ENCODE assay signal across 25 cellular contexts in the genomic region with DNA sequence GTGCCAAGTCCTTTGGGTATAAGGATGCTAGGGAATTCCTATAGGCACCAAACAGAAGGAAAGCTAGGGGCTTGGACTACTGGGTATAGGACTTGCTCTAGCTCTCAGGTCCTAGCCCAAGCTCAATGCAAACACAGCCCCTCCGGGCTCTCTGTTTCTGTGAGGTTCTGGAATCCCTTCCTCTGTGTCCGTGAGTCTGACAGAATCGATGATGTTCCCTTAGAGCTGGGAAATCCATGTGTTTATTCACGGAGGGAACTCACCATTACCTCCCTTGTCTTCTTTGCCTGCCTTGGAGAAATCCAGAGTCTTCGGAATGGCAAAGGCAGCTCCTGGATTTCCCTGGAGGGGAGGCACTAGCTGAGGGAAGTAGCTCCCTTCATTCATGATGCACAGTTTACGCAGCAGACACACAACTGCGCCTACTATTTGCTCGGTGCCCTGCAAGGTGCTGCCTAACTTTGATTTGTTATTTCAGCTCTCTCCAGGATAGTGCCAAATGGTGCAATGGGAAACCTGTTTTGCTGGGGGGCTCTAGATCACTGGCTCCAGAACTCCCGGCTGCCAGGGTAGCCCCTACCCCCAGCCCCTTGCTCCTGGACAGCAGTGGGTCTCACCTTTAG. TPM values are rescaled to one million over a fixed set of nuclear protein-coding genes. Genes with fewer than 3 reads are reported as not detected.
DNase-seq lines count a peak whose midpoint lies in the region; ATAC-seq, FAIRE-seq and TF ChIP-seq lines count a peak whose summit lies in the region.
"Had no signal": no experiment of that assay in that cellular context is flagged by ENCODE, and none has a peak within 500 bp of the region (broad histone marks: within the 10 kb centered on the region; RNA-seq: fewer than 3 reads in every experiment).

No MANE protein-coding gene starts in this region.

- H3K9me3 Mint-ChIP-seq in brain (peaks cover 0 to 2% (median 0%) of the 10 kb centered on the region in 5 experiments), neural crest cell (no peaks in the 10 kb centered on the region)
- H3K9me3 Mint-ChIP-seq: CD4-positive, alpha-beta memory T cell; IgD-negative memory B cell had no signal

- peak overlapping the region; percentile 90 for H3K27ac ChIP-seq in layer of hippocampus (ENCODE audit: low read depth, low read length)
- H3K27ac ChIP-seq: KMS-11, Peyer's patch had no signal

- H3K4me1 Mint-ChIP-seq in brain (peaks cover 52% of the 10 kb centered on the region), neural crest cell (peaks cover 32% of the 10 kb centered on the region)

- H3K36me3 Mint-ChIP-seq in brain (no peaks in the 10 kb centered on the region), neural crest cell (ENCODE audit: low read depth) (no peaks in the 10 kb centered on the region)
- H3K36me3 Mint-ChIP-seq: IgD-negative memory B cell had no signal

- H3K27me3 Mint-ChIP-seq in brain (peaks cover 8% of the 10 kb centered on the region), neural crest cell (ENCODE audit: low read depth) (peaks cover 7% of the 10 kb centered on the region)

- ATAC-seq in HG02973 (IDR thresholded peaks at IDR 0.05; ENCODE audit: unreplicated experiment), result no peak
- no peak for ATAC-seq in HG03354 (IDR thresholded peaks at IDR 0.05; ENCODE audit: poor library complexity, severe bottlenecking, unreplicated experiment)
- ATAC-seq: SK-N-SH treated with all-trans-retinoic acid at 6 μM for 48 hours had no signal

- H3K27me3 ChIP-seq in layer of hippocampus (ENCODE audit: control insufficient read depth, insufficient read depth, low read length), result no peaks in the 10 kb centered on the region
- H3K27me3 ChIP-seq: Peyer's patch had no signal

- DNase-seq in neural crest cell (ENCODE audit: low read depth, low spot score) (no peak), urothelium cell line (ENCODE audit: low spot score) (no peak), NCI-H2029 (lab: John Stamatoyannopoulos, UW) (no peak)
- DNase-seq: CD4-positive, alpha-beta memory T cell; DMS 273 treated with DMSO at 0.1 percent for 48 hours; DMS79 treated with DMSO at 0.1 percent for 48 hours; GF-D8; HCEC 1CT; MM.1S; NCI-H2029 treated with DMSO at 0.1 percent for 48 hours; NCI-H2227 treated with DMSO at 0.1 percent for 48 hours; NCI-H69; OCI-M1; Peyer's patch had no signal

- H3K4me3 Mint-ChIP-seq in brain (no peak overlapping the region), neural crest cell (peak overlapping the region; percentile 38)
- H3K4me3 Mint-ChIP-seq: CD4-positive, alpha-beta memory T cell; IgD-negative memory B cell had no signal

- TF ChIP-seq CTCF in brain (conservative IDR thresholded peaks at IDR 0.05), result no peak
- no peak for TF ChIP-seq CTCF in neural crest cell (conservative IDR thresholded peaks at IDR 0.05)

- peak; percentile 30 for FAIRE-seq in urothelium cell line (lab: Jason Lieb, UNC)
- FAIRE-seq: GM12891, H1 had no signal

- H3K27ac Mint-ChIP-seq in brain (peak overlapping the region in 3 of 5 experiments; percentile 66 to 87 (median 69)), neural crest cell (ENCODE audit: unreplicated experiment) (peak overlapping the region; percentile 81)
- H3K27ac Mint-ChIP-seq: CD4-positive, alpha-beta memory T cell; IgD-negative memory B cell had no signal

RNA-seq across cellular contexts. Expression of gene PSMD1, which starts 8.6 kb away (rescaled TPM):
- polyA plus RNA-seq in brain (ENCODE audit: insufficient read depth, low read depth, low replicate concordance), result 71.2 TPM
- 128 and 146 TPM in 2 replicates for total RNA-seq in neural crest cell

RNA-seq across cellular contexts. Expression of gene C2orf72, which starts 10.7 kb away (rescaled TPM):
- 14.1 TPM for polyA plus RNA-seq in brain (ENCODE audit: insufficient read depth, low read depth, low replicate concordance)
- total RNA-seq in neural crest cell, result 3.0 and 3.3 TPM in 2 replicates
- total RNA-seq: A673; CD4-positive, alpha-beta memory T cell had no signal
- polyA plus RNA-seq: CD4-positive, alpha-beta memory T cell; IgD-negative memory B cell had no signal

RNA-seq across cellular contexts. Expression of gene SPATA3, which starts 52.1 kb away (rescaled TPM):
- polyA plus RNA-seq in brain (ENCODE audit: insufficient read depth, low read depth, low replicate concordance), result not detected
- not detected in 2 replicates for total RNA-seq in neural crest cell
- total RNA-seq: A673; CD4-positive, alpha-beta memory T cell; H1; NCI-H460; Peyer's patch had no signal
- polyA plus RNA-seq: CD4-positive, alpha-beta memory T cell; H1; IgD-negative memory B cell had no signal
